Comparison of ENCODE assay signal across 11 cellular contexts in genomic region chr10:132410779-132411532, GRCh38. TPM values are rescaled to one million over a fixed set of nuclear protein-coding genes. Genes with fewer than 3 reads are reported as not detected.
A peak's percentile ranks its signal among the peaks of the same experiment; 100 is the strongest.
DNase-seq lines count a peak whose midpoint lies in the region; ATAC-seq, FAIRE-seq and TF ChIP-seq lines count a peak whose summit lies in the region.
"Had no signal": no experiment of that assay in that cellular context is flagged by ENCODE, and none has a peak within 500 bp of the region (broad histone marks: within the 10 kb centered on the region; RNA-seq: fewer than 3 reads in every experiment).

No MANE protein-coding gene starts in this region.

- CTCF ChIA-PET in mammary epithelial cell (lab: Charles Lee; ENCODE audit: low non-redundant PET), result no interaction called here

- H3K79me2 ChIP-seq in mammary epithelial cell (ENCODE audit: insufficient read depth, low read length), result peaks cover 30% of the 10 kb centered on the region

- in situ Hi-C loops in mammary epithelial cell (cut with MboI; ENCODE audit: low sequenced_read_pairs in 2 of 2), result no loop called here

- ATAC-seq in pancreas (peak; percentile 4 to 34 (median 16)), upper lobe of right lung (no peak), GM18868 (IDR thresholded peaks at IDR 0.05; ENCODE audit: unreplicated experiment) (no peak)
- ATAC-seq: activated CD8-positive, alpha-beta T cell treated with anti-CD3 and anti-CD28 coated beads, Interleukin-2, amount 10 ng/mL, durations not matched to agents 7 days and 5 days had no signal

- H3K9me3 ChIP-seq in breast epithelium (no peaks in the 10 kb centered on the region), mammary epithelial cell (replicated peaks; ENCODE audit: insufficient read depth, low read length) (no peaks in the 10 kb centered on the region), esophagus squamous epithelium (no peaks in the 10 kb centered on the region), pancreas (no peaks in the 10 kb centered on the region), upper lobe of right lung (no peaks in the 10 kb centered on the region)

- dilution Hi-C loops in mammary epithelial cell (cut with HindIII; ENCODE audit: low sequenced_read_pairs), result no loop called here

- intact Hi-C loops in breast epithelium (cut with DNase I; ENCODE audit: low total_unique reads) (no loop called here), mammary epithelial cell (cut with micrococcal nuclease) (no loop called here), esophagus squamous epithelium (cut with DNase I) (no loop called here), pancreas (cut with DNase I) (no loop called here), upper lobe of right lung (cut with DNase I) (no loop called here)

- peak overlapping the region; percentile 81 to 97 for H3K27ac ChIP-seq in breast epithelium
- no peak overlapping the region for H3K27ac ChIP-seq in mammary epithelial cell (ENCODE audit: insufficient read depth, low read depth, low read length)
- H3K27ac ChIP-seq in esophagus squamous epithelium, result peak overlapping the region; percentile 87 to 93 (median 89)
- H3K27ac ChIP-seq in pancreas, result peak overlapping the region; percentile 94 to 100 (median 98)
- peak overlapping the region; percentile 67 for H3K27ac ChIP-seq in upper lobe of right lung
- H3K27ac ChIP-seq: PC-9 had no signal

- H4K20me1 ChIP-seq in mammary epithelial cell (ENCODE audit: insufficient read depth, low read length), result no peaks in the 10 kb centered on the region

- TF ChIP-seq POLR2A in breast epithelium (IDR thresholded peaks at IDR 0.05), result no peak
- no peak for TF ChIP-seq POLR2A in esophagus squamous epithelium (IDR thresholded peaks at IDR 0.05)

- no peak for DNase-seq in breast epithelium (ENCODE audit: low spot score in 2 of 2)
- DNase-seq in mammary epithelial cell, result no peak
- no peak for DNase-seq in esophagus squamous epithelium (lab: John Stamatoyannopoulos, UW)
- DNase-seq in pancreas, result peak; percentile 74 to 87 (median 78)
- no peak for DNase-seq in upper lobe of right lung
- no peak for DNase-seq in activated naive CD4-positive, alpha-beta T cell treated with anti-CD3 and anti-CD28 coated beads, Interleukin-2, amount 50 U/mL, for 16 hours
- DNase-seq in NCI-H2227 (lab: John Stamatoyannopoulos, UW; ENCODE audit: unreplicated experiment), result no peak
- DNase-seq: activated CD8-positive, alpha-beta T cell treated with anti-CD3 and anti-CD28 coated beads, Interleukin-2, amount 10 ng/mL, durations not matched to agents 7 days and 5 days; effector CD4-positive, alpha-beta T cell; PC-9 had no signal

- WGBS in mammary epithelial cell (ENCODE audit: low coverage, missing lambda C conversion rate), result 95% methylated on average over 27 of the region's 28 CpGs
- WGBS in esophagus squamous epithelium, 2 donors, result 90 to 96% methylated on average over 2 to 5 of the region's 28 CpGs
- WGBS in pancreas, 2 donors, result 29 to 31% methylated on average over 28 of the region's 28 CpGs

- no peak overlapping the region for H3K4me2 ChIP-seq in mammary epithelial cell (ENCODE audit: insufficient read depth, low read depth, low read length)
- H3K4me2 ChIP-seq: PC-9 had no signal

- peak overlapping the region in 1 of 3 donors; percentile 21 for H3K4me3 ChIP-seq in breast epithelium
- no peak overlapping the region for H3K4me3 ChIP-seq in mammary epithelial cell (replicated peaks in 1 of 3; ENCODE audit: insufficient read depth in 1 of 3, low read depth in 2 of 3, low read length in 3 of 3)
- peak overlapping the region in 3 of 4 donors; percentile 4 to 43 (median 19) for H3K4me3 ChIP-seq in esophagus squamous epithelium
- peak overlapping the region in 2 of 4 donors; percentile 29 to 33 for H3K4me3 ChIP-seq in pancreas
- no peak overlapping the region for H3K4me3 ChIP-seq in upper lobe of right lung
- H3K4me3 ChIP-seq: PC-9 had no signal

- H2AFZ ChIP-seq in mammary epithelial cell (ENCODE audit: low read depth, low read length), result no peak overlapping the region
- H2AFZ ChIP-seq: PC-9 had no signal

- H3K9ac ChIP-seq in mammary epithelial cell (ENCODE audit: insufficient read depth, low read length), result no peak overlapping the region

- TF ChIP-seq CTCF in breast epithelium (IDR thresholded peaks at IDR 0.05) (no peak), mammary epithelial cell (conservative IDR thresholded peaks at IDR 0.05 in 1 of 2, IDR thresholded peaks at IDR 0.05 in 1 of 2; ENCODE audit: extremely low read depth in 1 of 2, insufficient read depth in 1 of 2, low read depth in 1 of 2, low read length in 2 of 2) (no peak), esophagus squamous epithelium (IDR thresholded peaks at IDR 0.05) (no peak), pancreas (IDR thresholded peaks at IDR 0.05) (no peak), upper lobe of right lung (IDR thresholded peaks at IDR 0.05) (no peak)

- BruUV-seq in mammary epithelial cell (replicated peaks; lab: Mats Ljungman, UMichigan), result no TSS peak

- H3K4me1 ChIP-seq in breast epithelium, result peaks cover 2 to 43% of the 10 kb centered on the region in 2 donors
- peaks cover 18% of the 10 kb centered on the region for H3K4me1 ChIP-seq in mammary epithelial cell (ENCODE audit: insufficient read depth, low read length)
- peaks cover 63 to 99% (median 75%) of the 10 kb centered on the region in 3 donors for H3K4me1 ChIP-seq in esophagus squamous epithelium
- peaks cover 79 to 84% (median 84%) of the 10 kb centered on the region in 3 donors for H3K4me1 ChIP-seq in pancreas
- H3K4me1 ChIP-seq in upper lobe of right lung, result peaks cover 63% of the 10 kb centered on the region

- H3K36me3 ChIP-seq in breast epithelium, result no peaks in the 10 kb centered on the region
- no peaks in the 10 kb centered on the region for H3K36me3 ChIP-seq in mammary epithelial cell (ENCODE audit: insufficient read depth, low read length)
- H3K36me3 ChIP-seq in esophagus squamous epithelium, result peaks cover 4 to 23% (median 5%) of the 10 kb centered on the region in 3 donors
- H3K36me3 ChIP-seq in pancreas, result peaks cover 0 to 6% (median 5%) of the 10 kb centered on the region in 3 donors
- H3K36me3 ChIP-seq in upper lobe of right lung, result peaks cover 13% of the 10 kb centered on the region

- no peak for FAIRE-seq in pancreas (lab: Jason Lieb, UNC)

- no peaks in the 10 kb centered on the region for H3K27me3 ChIP-seq in breast epithelium
- no peaks in the 10 kb centered on the region for H3K27me3 ChIP-seq in mammary epithelial cell (ENCODE audit: insufficient read depth, low read length)
- H3K27me3 ChIP-seq in esophagus squamous epithelium, result no peaks in the 10 kb centered on the region
- H3K27me3 ChIP-seq in pancreas, result no peaks in the 10 kb centered on the region
- H3K27me3 ChIP-seq in upper lobe of right lung, result no peaks in the 10 kb centered on the region

RNA-seq across cellular contexts. Expression of gene PWWP2B, which starts 14.0 kb away (rescaled TPM):
- 10 to 100 TPM; 10.7 to 15.5 (median 13.4) TPM for total RNA-seq in breast epithelium
- total RNA-seq in mammary epithelial cell, result 10 to 100 TPM; 10.7 to 12.3 TPM
- 4.3 TPM for polyA plus RNA-seq in mammary epithelial cell
- 2.8 TPM for polyA minus RNA-seq in mammary epithelial cell
- 10 to 100 TPM; 14.9 to 27.3 (median 16.7) TPM for total RNA-seq in esophagus squamous epithelium
- total RNA-seq in pancreas, result 10 to 100 TPM; 17.8 to 44.1 (median 25.9) TPM
- polyA plus RNA-seq in pancreas, result 10 to 100 TPM; 23.5 to 25.2 TPM
- total RNA-seq in upper lobe of right lung, result 26.0 TPM

Comparison
In these comparisons a context has a peak if more than half of its experiments do, and no peak if none do; other contexts are left out.
1. DNase-seq: peak in pancreas (6 of 6); none in breast epithelium (0 of 2), mammary epithelial cell (single experiment), esophagus squamous epithelium (single experiment), upper lobe of right lung (single experiment), activated naive CD4-positive, alpha-beta T cell treated with anti-CD3 and anti-CD28 coated beads, Interleukin-2, amount 50 U/mL, for 16 hours (single experiment) and NCI-H2227 (single experiment).
2. H3K4me3 ChIP-seq: peak in esophagus squamous epithelium (3 of 4); none in mammary epithelial cell (0 of 3) and upper lobe of right lung (single experiment).
3. ATAC-seq: peak in pancreas (4 of 4); none in upper lobe of right lung (single experiment) and GM18868 (single experiment).